In genomic region chr1:168688679-168689657, GRCh38 we compare ENCODE assay signal across 1 cellular context.
TF ChIP-seq lines count a peak whose summit lies in the region.

No MANE protein-coding gene starts in this region.

TF ChIP-seq in HepG2, 621 proteins besides CTCF, POLR2A, EP300 and RAD21 (continued from another document and continues in another):
- TF ChIP-seq, protein P1, sequence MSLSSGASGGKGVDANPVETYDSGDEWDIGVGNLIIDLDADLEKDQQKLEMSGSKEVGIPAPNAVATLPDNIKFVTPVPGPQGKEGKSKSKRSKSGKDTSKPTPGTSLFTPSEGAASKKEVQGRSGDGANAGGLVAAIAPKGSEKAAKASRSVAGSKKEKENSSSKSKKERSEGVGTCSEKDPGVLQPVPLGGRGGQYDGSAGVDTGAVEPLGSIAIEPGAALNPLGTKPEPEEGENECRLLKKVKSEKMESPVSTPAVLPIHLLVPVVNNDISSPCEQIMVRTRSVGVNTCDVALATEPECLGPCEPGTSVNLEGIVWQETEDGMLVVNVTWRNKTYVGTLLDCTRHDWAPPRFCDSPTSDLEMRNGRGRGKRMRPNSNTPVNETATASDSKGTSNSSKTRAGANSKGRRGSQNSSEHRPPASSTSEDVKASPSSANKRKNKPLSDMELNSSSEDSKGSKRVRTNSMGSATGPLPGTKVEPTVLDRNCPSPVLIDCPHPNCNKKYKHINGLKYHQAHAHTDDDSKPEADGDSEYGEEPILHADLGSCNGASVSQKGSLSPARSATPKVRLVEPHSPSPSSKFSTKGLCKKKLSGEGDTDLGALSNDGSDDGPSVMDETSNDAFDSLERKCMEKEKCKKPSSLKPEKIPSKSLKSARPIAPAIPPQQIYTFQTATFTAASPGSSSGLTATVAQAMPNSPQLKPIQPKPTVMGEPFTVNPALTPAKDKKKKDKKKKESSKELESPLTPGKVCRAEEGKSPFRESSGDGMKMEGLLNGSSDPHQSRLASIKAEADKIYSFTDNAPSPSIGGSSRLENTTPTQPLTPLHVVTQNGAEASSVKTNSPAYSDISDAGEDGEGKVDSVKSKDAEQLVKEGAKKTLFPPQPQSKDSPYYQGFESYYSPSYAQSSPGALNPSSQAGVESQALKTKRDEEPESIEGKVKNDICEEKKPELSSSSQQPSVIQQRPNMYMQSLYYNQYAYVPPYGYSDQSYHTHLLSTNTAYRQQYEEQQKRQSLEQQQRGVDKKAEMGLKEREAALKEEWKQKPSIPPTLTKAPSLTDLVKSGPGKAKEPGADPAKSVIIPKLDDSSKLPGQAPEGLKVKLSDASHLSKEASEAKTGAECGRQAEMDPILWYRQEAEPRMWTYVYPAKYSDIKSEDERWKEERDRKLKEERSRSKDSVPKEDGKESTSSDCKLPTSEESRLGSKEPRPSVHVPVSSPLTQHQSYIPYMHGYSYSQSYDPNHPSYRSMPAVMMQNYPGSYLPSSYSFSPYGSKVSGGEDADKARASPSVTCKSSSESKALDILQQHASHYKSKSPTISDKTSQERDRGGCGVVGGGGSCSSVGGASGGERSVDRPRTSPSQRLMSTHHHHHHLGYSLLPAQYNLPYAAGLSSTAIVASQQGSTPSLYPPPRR (CRISPR knock-in tag; IDR thresholded peaks at IDR 0.05; ENCODE audit: borderline replicate concordance), result 0 out of 2 replicates have a peak, but pooled peaks have one; percentile 10
- TF ChIP-seq FOXP4 (CRISPR knock-in tag; IDR thresholded peaks at IDR 0.05) (peak; percentile 69), ATF2 (CRISPR knock-in tag; IDR thresholded peaks at IDR 0.05) (peak; percentile 48; the same call in 1 of the 2 replicates), TBX3 (IDR thresholded peaks at IDR 0.05; ENCODE audit: borderline replicate concordance) (0 out of 2 replicates have a peak, but pooled peaks have one; percentile 30), JUN (CRISPR knock-in tag; IDR thresholded peaks at IDR 0.05) (peak; percentile 19; the same call in 1 of the 2 replicates), HNF4G (IDR thresholded peaks at IDR 0.05; ENCODE audit: borderline replicate concordance, low read depth, low read length) (peak; percentile 80), HNF4G (CRISPR knock-in tag; IDR thresholded peaks at IDR 0.05; ENCODE audit: borderline replicate concordance, low read depth) (peak; percentile 57; the same call in 1 of the 2 replicates), GATAD2A (CRISPR knock-in tag; IDR thresholded peaks at IDR 0.05) (peak; percentile 88), SMAD3 (CRISPR knock-in tag; IDR thresholded peaks at IDR 0.05) (0 out of 2 replicates have a peak, but pooled peaks have one; percentile 14), HDAC2 (CRISPR knock-in tag; IDR thresholded peaks at IDR 0.05) (peak; percentile 78), ZZZ3 (CRISPR knock-in tag; IDR thresholded peaks at IDR 0.05; ENCODE audit: borderline replicate concordance) (no peak), MTA3 (CRISPR knock-in tag; IDR thresholded peaks at IDR 0.05) (no peak), TARDBP (CRISPR knock-in tag; IDR thresholded peaks at IDR 0.05) (peak; percentile 21; the same call in 1 of the 2 replicates), GATA4 (IDR thresholded peaks at IDR 0.05; ENCODE audit: borderline replicate concordance, low read depth) (peak; percentile 56; the same call in 1 of the 2 replicates), HIC2 (CRISPR knock-in tag; IDR thresholded peaks at IDR 0.05; ENCODE audit: low read depth) (peak; percentile 51; the same call in 1 of the 2 replicates), ZNF160 (CRISPR knock-in tag; IDR thresholded peaks at IDR 0.05) (no peak), RXRB (CRISPR knock-in tag; IDR thresholded peaks at IDR 0.05; ENCODE audit: borderline replicate concordance) (peak; percentile 87), YY1 (IDR thresholded peaks at IDR 0.05; ENCODE audit: insufficient read depth, insufficient replicate concordance, low read depth, low read length) (peak; percentile 16), BCL6 (CRISPR knock-in tag; IDR thresholded peaks at IDR 0.05) (peak; percentile 61), IKZF5 (CRISPR knock-in tag; IDR thresholded peaks at IDR 0.05) (peak; percentile 11; the same call in 1 of the 2 replicates), ZNF44 (CRISPR knock-in tag; IDR thresholded peaks at IDR 0.05) (no peak), RCOR2 (CRISPR knock-in tag; IDR thresholded peaks at IDR 0.05) (peak; percentile 76; the same call in 1 of the 2 replicates), ZNF335 (CRISPR knock-in tag; IDR thresholded peaks at IDR 0.05) (no peak), HNF4A (CRISPR knock-in tag; IDR thresholded peaks at IDR 0.05) (peak; percentile 92), ZNF367 (CRISPR knock-in tag; IDR thresholded peaks at IDR 0.05; ENCODE audit: borderline replicate concordance) (no peak), IRF2 (CRISPR knock-in tag; IDR thresholded peaks at IDR 0.05) (peak; percentile 55; the same call in 1 of the 2 replicates), SMARCC2 (IDR thresholded peaks at IDR 0.05) (no peak; the same call in 1 of the 2 replicates), SMC3 (IDR thresholded peaks at IDR 0.05; ENCODE audit: low read length) (no peak), FOSL1 (CRISPR knock-in tag; IDR thresholded peaks at IDR 0.05; ENCODE audit: borderline replicate concordance) (peak; percentile 34; the same call in 1 of the 2 replicates), TCF7 (IDR thresholded peaks at IDR 0.05; ENCODE audit: low read depth) (peak; percentile 50), ZNF280D (CRISPR knock-in tag; IDR thresholded peaks at IDR 0.05) (0 out of 2 replicates have a peak, but pooled peaks have one; percentile 16), ZNF30 (CRISPR knock-in tag; IDR thresholded peaks at IDR 0.05) (no peak), ZNF331 (CRISPR knock-in tag; IDR thresholded peaks at IDR 0.05) (peak; percentile 67; the same call in 1 of the 2 replicates), KDM6A (CRISPR knock-in tag; IDR thresholded peaks at IDR 0.05; ENCODE audit: low read depth) (peak; percentile 78), CENPT (CRISPR knock-in tag; IDR thresholded peaks at IDR 0.05; ENCODE audit: low read depth) (no peak)
- TF ChIP-seq, protein P2, sequence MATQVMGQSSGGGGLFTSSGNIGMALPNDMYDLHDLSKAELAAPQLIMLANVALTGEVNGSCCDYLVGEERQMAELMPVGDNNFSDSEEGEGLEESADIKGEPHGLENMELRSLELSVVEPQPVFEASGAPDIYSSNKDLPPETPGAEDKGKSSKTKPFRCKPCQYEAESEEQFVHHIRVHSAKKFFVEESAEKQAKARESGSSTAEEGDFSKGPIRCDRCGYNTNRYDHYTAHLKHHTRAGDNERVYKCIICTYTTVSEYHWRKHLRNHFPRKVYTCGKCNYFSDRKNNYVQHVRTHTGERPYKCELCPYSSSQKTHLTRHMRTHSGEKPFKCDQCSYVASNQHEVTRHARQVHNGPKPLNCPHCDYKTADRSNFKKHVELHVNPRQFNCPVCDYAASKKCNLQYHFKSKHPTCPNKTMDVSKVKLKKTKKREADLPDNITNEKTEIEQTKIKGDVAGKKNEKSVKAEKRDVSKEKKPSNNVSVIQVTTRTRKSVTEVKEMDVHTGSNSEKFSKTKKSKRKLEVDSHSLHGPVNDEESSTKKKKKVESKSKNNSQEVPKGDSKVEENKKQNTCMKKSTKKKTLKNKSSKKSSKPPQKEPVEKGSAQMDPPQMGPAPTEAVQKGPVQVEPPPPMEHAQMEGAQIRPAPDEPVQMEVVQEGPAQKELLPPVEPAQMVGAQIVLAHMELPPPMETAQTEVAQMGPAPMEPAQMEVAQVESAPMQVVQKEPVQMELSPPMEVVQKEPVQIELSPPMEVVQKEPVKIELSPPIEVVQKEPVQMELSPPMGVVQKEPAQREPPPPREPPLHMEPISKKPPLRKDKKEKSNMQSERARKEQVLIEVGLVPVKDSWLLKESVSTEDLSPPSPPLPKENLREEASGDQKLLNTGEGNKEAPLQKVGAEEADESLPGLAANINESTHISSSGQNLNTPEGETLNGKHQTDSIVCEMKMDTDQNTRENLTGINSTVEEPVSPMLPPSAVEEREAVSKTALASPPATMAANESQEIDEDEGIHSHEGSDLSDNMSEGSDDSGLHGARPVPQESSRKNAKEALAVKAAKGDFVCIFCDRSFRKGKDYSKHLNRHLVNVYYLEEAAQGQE (IDR thresholded peaks at IDR 0.05; ENCODE audit: borderline replicate concordance in 1 of 2, low read depth in 1 of 2, low read length in 2 of 2), result peak in 1 of 2 experiments; percentile 46; a peak in 1 of 4 replicates
- TF ChIP-seq, protein P3, sequence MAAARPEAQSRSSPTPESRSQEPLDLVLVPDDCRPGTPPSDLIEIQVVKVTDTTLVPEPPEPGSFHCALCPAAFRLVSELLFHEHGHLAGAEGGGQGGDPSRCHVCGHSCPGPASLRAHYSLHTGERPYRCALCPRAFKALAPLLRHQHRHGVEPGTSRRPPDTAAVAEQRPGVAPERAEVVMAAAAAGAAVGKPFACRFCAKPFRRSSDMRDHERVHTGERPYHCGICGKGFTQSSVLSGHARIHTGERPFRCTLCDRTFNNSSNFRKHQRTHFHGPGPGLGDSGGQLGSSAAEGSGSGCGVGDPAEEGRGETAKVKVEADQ (CRISPR knock-in tag; IDR thresholded peaks at IDR 0.05; ENCODE audit: borderline replicate concordance), result no peak
